ENCODE assay signal across 24 cellular contexts in genomic region chr13:101512650-101513049, GRCh38.
A peak's percentile ranks its signal among the peaks of the same experiment; 100 is the strongest.
DNase-seq lines count a peak whose midpoint lies in the region; ATAC-seq and TF ChIP-seq lines count a peak whose summit lies in the region.
"Had no signal": no experiment of that assay in that cellular context is flagged by ENCODE, and none has a peak within 500 bp of the region (broad histone marks: within the 10 kb centered on the region; RNA-seq: fewer than 3 reads in every experiment).

No MANE protein-coding gene starts in this region.

- in situ Hi-C loops in mammary epithelial cell (cut with MboI; ENCODE audit: low sequenced_read_pairs in 2 of 2) = loop anchor here (5.0 to 10.0 kb wide), 2 partner anchors 240 to 242 kb away; no protein-coding TSS in a partner anchor

- peaks cover 3 to 6% of the 10 kb centered on the region in 2 donors for H3K27me3 Mint-ChIP-seq in natural killer cell (ENCODE audit: low read depth in 2 of 2)
- H3K27me3 Mint-ChIP-seq: activated B cell treated with CpG ODN at 0.5 μM for 24 hours; stimulated activated memory B cell treated with anti-CD40 and anti-IgM and Interleukin-4, amounts not matched to agents 10 μg/mL and 1 μg/mL and 100 μg/mL, for 72 hours had no signal

- H3K27me3 ChIP-seq in PC-9 (ENCODE audit: insufficient read depth, low read depth) = no peaks in the 10 kb centered on the region
- no peaks in the 10 kb centered on the region for H3K27me3 ChIP-seq in mammary epithelial cell (ENCODE audit: insufficient read depth, low read length)
- no peaks in the 10 kb centered on the region for H3K27me3 ChIP-seq in tibial artery
- H3K27me3 ChIP-seq: gastroesophageal sphincter, testis had no signal

- CTCF ChIA-PET in PC-9 (lab: Charles Lee) = no interaction called here
- CTCF ChIA-PET in mammary epithelial cell (lab: Charles Lee; ENCODE audit: low non-redundant PET) = no interaction called here

- no peak overlapping the region for H3K4me3 ChIP-seq in AG10803 (ENCODE audit: low read length)
- no peak overlapping the region for H3K4me3 ChIP-seq in PC-9
- H3K4me3 ChIP-seq in mammary epithelial cell (replicated peaks in 1 of 3; ENCODE audit: insufficient read depth in 1 of 3, low read depth in 2 of 3, low read length in 3 of 3) = no peak overlapping the region
- no peak overlapping the region for H3K4me3 ChIP-seq in tibial artery
- H3K4me3 ChIP-seq: coronary artery, gastroesophageal sphincter, testis had no signal

- intact Hi-C loops in PC-9 (cut with micrococcal nuclease; ENCODE audit: unreplicated experiment) = no loop called here
- intact Hi-C loops in mammary epithelial cell (cut with micrococcal nuclease) = no loop called here
- intact Hi-C loops in natural killer cell (cut with micrococcal nuclease) = loop anchor here (10.0 kb wide), 1 partner anchor 1042 kb away; no protein-coding TSS in a partner anchor
- intact Hi-C loops in tibial artery (cut with DNase I; ENCODE audit: low total_unique reads) = no loop called here

- H3K79me2 ChIP-seq in PC-9 (ENCODE audit: low read depth) (peaks cover 54% of the 10 kb centered on the region), mammary epithelial cell (ENCODE audit: insufficient read depth, low read length) (no peaks in the 10 kb centered on the region)

- H3K4me1 ChIP-seq in PC-9 (replicated peaks; ENCODE audit: insufficient read depth) (no peaks in the 10 kb centered on the region; the same call in 1 of the 2 replicates), mammary epithelial cell (ENCODE audit: insufficient read depth, low read length) (peaks cover 14% of the 10 kb centered on the region), tibial artery (peaks cover 0 to 22% (median 0%) of the 10 kb centered on the region in 4 donors)
- H3K4me1 ChIP-seq: gastroesophageal sphincter, testis had no signal

- DNase-seq in AG10803 (ENCODE audit: low read depth) (peak; percentile 88), PC-9 (no peak), mammary epithelial cell (no peak), left kidney (ENCODE audit: low read depth, low spot score) (peak; percentile 4), HT-29 (ENCODE audit: low spot score) (no peak), T-helper 9 cell (no peak), natural killer cell (no peak), tibial artery (no peak)
- DNase-seq: ACHN; activated B cell treated with CpG ODN at 0.5 μM for 24 hours; activated CD4-positive, alpha-beta memory T cell treated with anti-CD3 and anti-CD28 coated beads, Interleukin-2, amount 10 ng/mL, durations not matched to agents 7 days and 5 days; activated naive CD4-positive, alpha-beta T cell treated with Interleukin-2 at 50 U/mL for 16 hours; aorta; CD4-positive, CD25-positive, alpha-beta regulatory T cell; DMS153; left colon; NCI-H1092; NCI-H526; SIG-M5; testis had no signal

- H3K36me3 Mint-ChIP-seq in natural killer cell = no peaks in the 10 kb centered on the region
- H3K36me3 Mint-ChIP-seq: CD4-positive, CD25-positive, alpha-beta regulatory T cell; stimulated activated memory B cell treated with anti-CD40 and anti-IgM and Interleukin-4, amounts not matched to agents 10 μg/mL and 1 μg/mL and 100 μg/mL, for 72 hours had no signal

- H3K9ac ChIP-seq in mammary epithelial cell (ENCODE audit: insufficient read depth, low read length) = no peak overlapping the region
- H3K9ac ChIP-seq: KMS-11 had no signal

- no peak overlapping the region for H3K27ac Mint-ChIP-seq in natural killer cell
- H3K27ac Mint-ChIP-seq: activated B cell treated with CpG ODN at 0.5 μM for 24 hours; activated CD4-positive, alpha-beta memory T cell treated with anti-CD3 and anti-CD28 coated beads, Interleukin-2, amount 10 ng/mL, durations not matched to agents 7 days and 5 days; CD4-positive, CD25-positive, alpha-beta regulatory T cell; stimulated activated memory B cell treated with anti-CD40 and anti-IgM and Interleukin-4, amounts not matched to agents 10 μg/mL and 1 μg/mL and 100 μg/mL, for 72 hours had no signal

- no peak for ATAC-seq in natural killer cell
- ATAC-seq: gastroesophageal sphincter; left colon; stimulated activated memory B cell treated with anti-CD40 and anti-IgM and Interleukin-4, amounts not matched to agents 10 μg/mL and 1 μg/mL and 100 μg/mL, for 72 hours had no signal

- peaks cover 15% of the 10 kb centered on the region; the same call in 1 of the 2 replicates for H3K36me3 ChIP-seq in PC-9 (ENCODE audit: low read depth)
- H3K36me3 ChIP-seq in mammary epithelial cell (ENCODE audit: insufficient read depth, low read length) = no peaks in the 10 kb centered on the region
- no peaks in the 10 kb centered on the region for H3K36me3 ChIP-seq in tibial artery
- H3K36me3 ChIP-seq: gastroesophageal sphincter had no signal

- 9% methylated on average over 1 of the region's 1 CpG for WGBS in mammary epithelial cell (ENCODE audit: low coverage, missing lambda C conversion rate)

- POLR2A ChIA-PET in PC-9 (lab: Charles Lee; ENCODE audit: unreplicated experiment) = no interaction called here

- H3K9me3 ChIP-seq in PC-9 (ENCODE audit: insufficient read depth, low read depth) = peaks cover 13% of the 10 kb centered on the region
- no peaks in the 10 kb centered on the region for H3K9me3 ChIP-seq in mammary epithelial cell (replicated peaks; ENCODE audit: insufficient read depth, low read length)
- no peaks in the 10 kb centered on the region for H3K9me3 ChIP-seq in tibial artery
- H3K9me3 ChIP-seq: gastroesophageal sphincter, testis had no signal

- dilution Hi-C loops in mammary epithelial cell (cut with HindIII; ENCODE audit: low sequenced_read_pairs) = no loop called here

- H3K4me3 Mint-ChIP-seq in natural killer cell = no peak overlapping the region
- H3K4me3 Mint-ChIP-seq: activated B cell treated with CpG ODN at 0.5 μM for 24 hours; activated CD4-positive, alpha-beta memory T cell treated with anti-CD3 and anti-CD28 coated beads, Interleukin-2, amount 10 ng/mL, durations not matched to agents 7 days and 5 days; CD4-positive, CD25-positive, alpha-beta regulatory T cell; stimulated activated memory B cell treated with anti-CD40 and anti-IgM and Interleukin-4, amounts not matched to agents 10 μg/mL and 1 μg/mL and 100 μg/mL, for 72 hours had no signal

- H3K4me1 Mint-ChIP-seq in natural killer cell = no peaks in the 10 kb centered on the region
- H3K4me1 Mint-ChIP-seq: activated B cell treated with CpG ODN at 0.5 μM for 24 hours; stimulated activated memory B cell treated with anti-CD40 and anti-IgM and Interleukin-4, amounts not matched to agents 10 μg/mL and 1 μg/mL and 100 μg/mL, for 72 hours had no signal

- H2AFZ ChIP-seq in PC-9 = no peak overlapping the region
- peak overlapping the region; percentile 63 for H2AFZ ChIP-seq in mammary epithelial cell (ENCODE audit: low read depth, low read length)

- no peaks in the 10 kb centered on the region for H3K9me2 ChIP-seq in PC-9 (ENCODE audit: insufficient read depth)

- H3K27ac ChIP-seq in PC-9 (peak overlapping the region; percentile 8; the same call in 1 of the 2 replicates), mammary epithelial cell (ENCODE audit: insufficient read depth, low read depth, low read length) (no peak overlapping the region), tibial artery (peak overlapping the region in 1 of 2 donors; percentile 22)
- H3K27ac ChIP-seq: coronary artery, gastroesophageal sphincter, KMS-11, testis had no signal

- H4K20me1 ChIP-seq in PC-9 (ENCODE audit: insufficient read depth) = no peaks in the 10 kb centered on the region
- H4K20me1 ChIP-seq in mammary epithelial cell (ENCODE audit: insufficient read depth, low read length) = no peaks in the 10 kb centered on the region

- H3K4me2 ChIP-seq in PC-9 (no peak overlapping the region), mammary epithelial cell (ENCODE audit: insufficient read depth, low read depth, low read length) (no peak overlapping the region)
- H3K4me2 ChIP-seq: KMS-11 had no signal

- TF ChIP-seq CTCF in AG10803 (conservative IDR thresholded peaks at IDR 0.05; ENCODE audit: low read length) (no peak), PC-9 (conservative IDR thresholded peaks at IDR 0.05) (no peak), mammary epithelial cell (conservative IDR thresholded peaks at IDR 0.05 in 1 of 2, IDR thresholded peaks at IDR 0.05 in 1 of 2; ENCODE audit: extremely low read depth in 1 of 2, insufficient read depth in 1 of 2, low read depth in 1 of 2, low read length in 2 of 2) (no peak), natural killer cell (IDR thresholded peaks at IDR 0.05) (no peak), tibial artery (IDR thresholded peaks at IDR 0.05) (no peak)

- no peaks in the 10 kb centered on the region for H3K9me3 Mint-ChIP-seq in natural killer cell
- H3K9me3 Mint-ChIP-seq: activated CD4-positive, alpha-beta memory T cell treated with anti-CD3 and anti-CD28 coated beads, Interleukin-2, amount 10 ng/mL, durations not matched to agents 7 days and 5 days; stimulated activated memory B cell treated with anti-CD40 and anti-IgM and Interleukin-4, amounts not matched to agents 10 μg/mL and 1 μg/mL and 100 μg/mL, for 72 hours had no signal

- H3F3A ChIP-seq in PC-9 (ENCODE audit: insufficient read depth, low read depth) = peaks cover 17% of the 10 kb centered on the region; the same call in 1 of the 2 replicates

- no TSS peak for BruUV-seq in PC-9 (replicated peaks; lab: Mats Ljungman, UMichigan)
- BruUV-seq in mammary epithelial cell (replicated peaks; lab: Mats Ljungman, UMichigan) = no TSS peak

Comparison
In these comparisons a context has a peak if more than half of its experiments do, and no peak if none do; other contexts are left out.
1. DNase-seq: peak in AG10803 (single experiment) and left kidney (single experiment); none in PC-9 (0 of 2), mammary epithelial cell (single experiment), HT-29 (single experiment), T-helper 9 cell (single experiment), natural killer cell (single experiment) and tibial artery (0 of 2).